21 cellular contexts compared by ENCODE assay signal in genomic region chr18:9526458-9526857, GRCh38.
"Had no signal": no experiment of that assay in that cellular context is flagged by ENCODE, and none has a peak within 500 bp of the region (broad histone marks: within the 10 kb centered on the region; RNA-seq: fewer than 3 reads in every experiment).

No MANE protein-coding gene starts in this region.

- H3K27me3 Mint-ChIP-seq: activated CD4-positive, alpha-beta memory T cell treated with anti-CD3 and anti-CD28 coated beads for 36 hours; activated CD4-positive, alpha-beta T cell treated with anti-CD3 and anti-CD28 coated beads, Interleukin-2, amount 10 ng/mL, durations not matched to agents 7 days and 5 days; activated naive CD8-positive, alpha-beta T cell treated with anti-CD3 and anti-CD28 coated beads, Interleukin-2, amount 10 ng/mL, durations not matched to agents 7 days and 5 days; T-cell had no signal

- H3K9me3 Mint-ChIP-seq: activated CD4-positive, alpha-beta memory T cell treated with anti-CD3 and anti-CD28 coated beads for 36 hours; T-cell had no signal

- H3K4me3 Mint-ChIP-seq: activated CD4-positive, alpha-beta memory T cell treated with anti-CD3 and anti-CD28 coated beads for 36 hours; activated CD4-positive, alpha-beta T cell treated with anti-CD3 and anti-CD28 coated beads, Interleukin-2, amount 10 ng/mL, durations not matched to agents 7 days and 5 days; activated naive CD8-positive, alpha-beta T cell treated with anti-CD3 and anti-CD28 coated beads, Interleukin-2, amount 10 ng/mL, durations not matched to agents 7 days and 5 days; T-cell had no signal

- H3K4me3 ChIP-seq: adrenal gland, SK-N-MC had no signal

- DNase-seq: activated CD4-positive, alpha-beta memory T cell treated with anti-CD3 and anti-CD28 coated beads for 36 hours; activated CD4-positive, alpha-beta T cell treated with anti-CD3 and anti-CD28 coated beads, Interleukin-2, amount 10 ng/mL, durations not matched to agents 7 days and 5 days; activated CD4-positive, CD25-positive, alpha-beta regulatory T cell; activated naive CD4-positive, alpha-beta T cell treated with anti-CD3 and anti-CD28 coated beads, Interleukin-2, amount 50 U/mL, for 16 hours; activated naive CD8-positive, alpha-beta T cell treated with anti-CD3 and anti-CD28 coated beads, Interleukin-2, amount 10 ng/mL, durations not matched to agents 7 days and 5 days; activated T-cell treated with anti-CD3 and anti-CD28 coated beads for 4 hours; adrenal gland; anterior cingulate cortex; central memory CD4-positive, alpha-beta T cell; NCI-H1092 treated with DMSO at 0.1 percent for 48 hours; NCI-H1417 treated with DMSO at 0.1 percent for 48 hours; NCI-H1694 treated with DMSO at 0.1 percent for 48 hours; NCI-H2029 treated with DMSO at 0.1 percent for 48 hours; NCI-H510A treated with DMSO at 0.1 percent for 48 hours; NCI-H69; NK-92 treated with Interleukin-12 subunit alpha and Interleukin-12 subunit beta, amount 100 ng/mL, for 24 hours; T-cell; T-helper 2 cell had no signal

- H3K9ac ChIP-seq: KMS-11 had no signal

- H3K4me1 Mint-ChIP-seq: T-cell had no signal

- H3K27ac ChIP-seq: adrenal gland, KMS-11, SK-N-MC, VCaP had no signal

- ATAC-seq: T-cell had no signal

- H3K4me1 ChIP-seq: adrenal gland had no signal

- H3K27ac Mint-ChIP-seq: activated CD4-positive, alpha-beta memory T cell treated with anti-CD3 and anti-CD28 coated beads for 36 hours; activated CD4-positive, alpha-beta T cell treated with anti-CD3 and anti-CD28 coated beads, Interleukin-2, amount 10 ng/mL, durations not matched to agents 7 days and 5 days; activated naive CD8-positive, alpha-beta T cell treated with anti-CD3 and anti-CD28 coated beads, Interleukin-2, amount 10 ng/mL, durations not matched to agents 7 days and 5 days; T-cell had no signal

- H3K27me3 ChIP-seq: adrenal gland had no signal

- H3K4me2 ChIP-seq: KMS-11 had no signal
